24 cellular contexts compared by ENCODE assay signal in the genomic region with DNA sequence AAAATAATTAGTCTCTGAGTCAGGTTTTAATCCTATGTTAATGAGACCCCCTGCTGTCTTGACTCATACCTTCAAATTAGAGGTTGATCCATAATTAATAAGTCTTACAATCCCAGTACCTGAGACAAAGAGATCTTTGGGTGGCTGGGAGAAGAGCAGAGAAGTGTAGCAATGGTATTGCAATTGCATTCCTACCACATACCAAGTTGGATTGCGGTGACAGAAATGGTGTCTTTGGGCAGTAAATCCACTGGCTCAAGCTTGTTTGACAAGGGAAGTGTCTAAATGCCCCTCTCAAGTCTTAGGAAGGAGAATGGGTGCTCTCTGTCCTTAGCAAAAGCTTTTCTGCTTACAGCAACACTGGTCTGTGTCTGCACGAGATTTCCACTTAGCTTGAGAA.
DNase-seq lines count a peak whose midpoint lies in the region; ATAC-seq and TF ChIP-seq lines count a peak whose summit lies in the region.
"Had no signal": no experiment of that assay in that cellular context is flagged by ENCODE, and none has a peak within 500 bp of the region (broad histone marks: within the 10 kb centered on the region; RNA-seq: fewer than 3 reads in every experiment).

No MANE protein-coding gene starts in this region.

- H3K27ac ChIP-seq in endodermal cell (ENCODE audit: low read depth, low read length), result no peak overlapping the region
- H3K27ac ChIP-seq: esophagus squamous epithelium, SJCRH30, spleen, VCaP had no signal

- H3K4me1 ChIP-seq in endodermal cell (ENCODE audit: control insufficient read depth, insufficient read depth, low read length), result no peaks in the 10 kb centered on the region
- H3K4me1 ChIP-seq: esophagus squamous epithelium, SJCRH30, spleen had no signal

- peaks cover 1% of the 10 kb centered on the region for H3K9me3 Mint-ChIP-seq in endodermal cell
- no peaks in the 10 kb centered on the region for H3K9me3 Mint-ChIP-seq in nephron progenitor cell
- H3K9me3 Mint-ChIP-seq: T-helper 1 cell treated with Interleukin-12 subunit alpha and Interleukin-12 subunit beta and Interleukin-4 antibody, amounts not matched to agents 30 μg/mL and 1 μg/mL, for 36 hours; type B pancreatic cell had no signal

- H3K27ac Mint-ChIP-seq in endodermal cell, result peak overlapping the region; percentile 74
- H3K27ac Mint-ChIP-seq in nephron progenitor cell, result no peak overlapping the region
- H3K27ac Mint-ChIP-seq: activated CD4-positive, alpha-beta memory T cell treated with anti-CD3 and anti-CD28 coated beads, Interleukin-2, amount 10 ng/mL, durations not matched to agents 7 days and 5 days; T-helper 1 cell treated with Interleukin-12 subunit alpha and Interleukin-12 subunit beta and Interleukin-4 antibody, amounts not matched to agents 30 μg/mL and 1 μg/mL, for 36 hours; type B pancreatic cell had no signal

- in situ Hi-C loops in G401 (cut with HindIII; ENCODE audit: low sequenced_read_pairs), result no loop called here

- H3K4me3 ChIP-seq in endodermal cell (ENCODE audit: low read length) (no peak overlapping the region), foreskin fibroblast (ENCODE audit: low read depth in 1 of 2, low read length in 2 of 2) (no peak overlapping the region)
- H3K4me3 ChIP-seq: esophagus squamous epithelium, SJCRH30, spleen had no signal

- no peaks in the 10 kb centered on the region for H3K27me3 Mint-ChIP-seq in endodermal cell (ENCODE audit: insufficient read depth)
- peaks cover 5% of the 10 kb centered on the region for H3K27me3 Mint-ChIP-seq in nephron progenitor cell (ENCODE audit: low read depth, poor library complexity)
- H3K27me3 Mint-ChIP-seq: activated CD4-positive, alpha-beta memory T cell treated with anti-CD3 and anti-CD28 coated beads, Interleukin-2, amount 10 ng/mL, durations not matched to agents 7 days and 5 days had no signal

- H3K27me3 ChIP-seq in endodermal cell (ENCODE audit: control insufficient read depth, insufficient read depth, low read length, poor library complexity, severe bottlenecking), result no peaks in the 10 kb centered on the region
- H3K27me3 ChIP-seq: esophagus squamous epithelium, SJCRH30, spleen had no signal

- no peaks in the 10 kb centered on the region for H3K9me3 ChIP-seq in endodermal cell (ENCODE audit: control insufficient read depth, low read length)
- H3K9me3 ChIP-seq: SJCRH30 had no signal

- ATAC-seq in GM18909 (IDR thresholded peaks at IDR 0.05; ENCODE audit: poor library complexity, unreplicated experiment), result no peak
- ATAC-seq: PC-3 had no signal

- TF ChIP-seq CTCF in endodermal cell (conservative IDR thresholded peaks at IDR 0.05), result no peak
- no peak for TF ChIP-seq CTCF in nephron progenitor cell (IDR thresholded peaks at IDR 0.05)
- no peak for TF ChIP-seq CTCF in foreskin fibroblast (IDR thresholded peaks at IDR 0.05; ENCODE audit: low read depth, low read length)

- peaks cover 24% of the 10 kb centered on the region for H3K4me1 Mint-ChIP-seq in endodermal cell
- peaks cover 18% of the 10 kb centered on the region for H3K4me1 Mint-ChIP-seq in nephron progenitor cell
- H3K4me1 Mint-ChIP-seq: activated CD4-positive, alpha-beta memory T cell treated with anti-CD3 and anti-CD28 coated beads, Interleukin-2, amount 10 ng/mL, durations not matched to agents 7 days and 5 days had no signal

- peak; percentile 20 for DNase-seq in G401 (ENCODE audit: low spot score)
- DNase-seq in M059J (ENCODE audit: low read depth), result peak; percentile 75
- DNase-seq in endodermal cell, result peak; percentile 66
- peak; percentile 8 for DNase-seq in nephron progenitor cell
- no peak for DNase-seq in foreskin fibroblast
- DNase-seq in HuH-7.5 (ENCODE audit: low spot score), result no peak
- no peak for DNase-seq in foreskin melanocyte
- DNase-seq: activated CD4-positive, alpha-beta memory T cell treated with anti-CD3 and anti-CD28 coated beads, Interleukin-2, amount 10 ng/mL, durations not matched to agents 7 days and 5 days; activated naive CD4-positive, alpha-beta T cell; activated T-cell treated with anti-CD3 and anti-CD28 coated beads for 4 hours; Calu3; cerebellar nuclear complex; effector CD8-positive, alpha-beta T cell; esophagus squamous epithelium; NCI-H1930; NCI-H2227 treated with DMSO at 0.1 percent for 48 hours; PC-3; SJCRH30; spleen; stimulated activated CD4-positive, alpha-beta T cell treated with anti-CD3 and anti-CD28 coated beads, Interleukin-4, amount 100 ng/mL, for 4 hours had no signal

- H3K9ac ChIP-seq in endodermal cell (ENCODE audit: extremely low read depth, low read length, poor library complexity, severe bottlenecking), result no peak overlapping the region

- H3K4me3 Mint-ChIP-seq in endodermal cell (no peak overlapping the region), nephron progenitor cell (no peak overlapping the region)
- H3K4me3 Mint-ChIP-seq: activated CD4-positive, alpha-beta memory T cell treated with anti-CD3 and anti-CD28 coated beads, Interleukin-2, amount 10 ng/mL, durations not matched to agents 7 days and 5 days; T-helper 1 cell treated with Interleukin-12 subunit alpha and Interleukin-12 subunit beta and Interleukin-4 antibody, amounts not matched to agents 30 μg/mL and 1 μg/mL, for 36 hours; type B pancreatic cell had no signal

- 56 to 61% methylated on average over 2 of the region's 2 CpGs for WGBS in endodermal cell (ENCODE audit: insufficient coverage in 1 of 2, insufficient read length in 1 of 2), 2 experiments

- no peaks in the 10 kb centered on the region for H3K36me3 Mint-ChIP-seq in endodermal cell (ENCODE audit: low read depth)
- no peaks in the 10 kb centered on the region for H3K36me3 Mint-ChIP-seq in nephron progenitor cell (ENCODE audit: low read depth)
- H3K36me3 Mint-ChIP-seq: type B pancreatic cell had no signal

- no peaks in the 10 kb centered on the region for H3K36me3 ChIP-seq in endodermal cell (ENCODE audit: control insufficient read depth, insufficient read depth, low read length)
- H3K36me3 ChIP-seq: esophagus squamous epithelium, SJCRH30, spleen had no signal

Comparison
In these comparisons a context has a peak if more than half of its experiments do, and no peak if none do; other contexts are left out.
1. DNase-seq: peak in G401 (single experiment), M059J (single experiment), endodermal cell (single experiment) and nephron progenitor cell (single experiment); none in foreskin fibroblast (0 of 2), HuH-7.5 (single experiment) and foreskin melanocyte (single experiment).